10 cellular contexts compared by ENCODE assay signal in the genomic region with DNA sequence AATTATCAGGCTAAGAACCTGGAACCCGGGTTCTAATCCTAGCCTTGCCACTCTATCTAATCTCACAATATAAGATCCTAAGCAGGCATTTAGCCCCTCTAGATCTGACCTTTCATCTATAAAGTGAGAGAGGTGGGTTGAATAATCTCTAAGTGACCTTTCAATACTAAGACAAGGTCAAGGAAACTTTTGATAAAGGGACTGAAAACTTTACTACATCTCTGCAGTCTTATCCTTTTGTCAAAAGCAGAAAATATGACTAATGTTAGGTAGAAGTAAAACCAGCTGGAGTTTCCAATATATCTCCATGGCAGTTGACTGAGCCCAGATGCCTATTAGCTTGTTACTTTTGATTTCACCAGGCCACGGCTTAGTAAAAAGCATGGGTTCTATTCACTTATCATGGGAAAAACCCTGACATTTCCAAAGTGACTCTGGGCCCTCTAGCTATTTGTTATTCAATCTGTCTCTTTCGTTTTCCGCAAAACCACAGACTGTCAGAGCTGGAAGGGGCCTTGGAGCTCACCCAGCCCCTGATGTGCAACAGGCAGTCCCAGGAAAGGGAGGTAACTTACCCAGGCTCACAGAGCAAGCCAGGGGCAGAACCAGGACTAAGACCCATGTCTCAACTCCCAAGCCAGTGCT.
DNase-seq lines count a peak whose midpoint lies in the region; ATAC-seq and TF ChIP-seq lines count a peak whose summit lies in the region.
"Had no signal": no experiment of that assay in that cellular context is flagged by ENCODE, and none has a peak within 500 bp of the region (broad histone marks: within the 10 kb centered on the region; RNA-seq: fewer than 3 reads in every experiment).

No MANE protein-coding gene starts in this region.

- no peaks in the 10 kb centered on the region for H3K9me3 ChIP-seq in smooth muscle cell (replicated peaks; ENCODE audit: low read depth)
- H3K9me3 ChIP-seq: A549 had no signal

- POLR2A ChIA-PET in activated CD4-positive, alpha-beta T cell treated with anti-CD3 and anti-CD28 coated beads for 36 hours (lab: Charles Lee), result interaction anchor here (0.6 to 1.6 kb wide), 4 partner anchors 11 to 164 kb away, joined by 3 to 11 read pairs (median 4); partner anchors contain the start of genes PCF11 and PRCP

- H3K36me3 ChIP-seq in smooth muscle cell (ENCODE audit: low read depth), result no peaks in the 10 kb centered on the region

- no peak for TF ChIP-seq CTCF in smooth muscle cell (IDR thresholded peaks at IDR 0.05; ENCODE audit: borderline replicate concordance, insufficient read depth, poor library complexity, severe bottlenecking)

- DNase-seq in activated CD4-positive, alpha-beta T cell treated with anti-CD3 and anti-CD28 coated beads for 36 hours, result peak; percentile 45
- DNase-seq in activated CD4-positive, alpha-beta T cell treated with anti-CD3 and anti-CD28 coated beads for 1 hour, result no peak
- no peak for DNase-seq in caudate nucleus (lab: John Stamatoyannopoulos, UW)
- no peak for DNase-seq in smooth muscle cell (lab: John Stamatoyannopoulos, UW; ENCODE audit: unreplicated experiment)
- DNase-seq in GOT3 (lab: John Stamatoyannopoulos, UW), result no peak
- no peak for DNase-seq in SW 1271 (lab: John Stamatoyannopoulos, UW)

- H3K36me3 Mint-ChIP-seq in activated CD4-positive, alpha-beta T cell treated with anti-CD3 and anti-CD28 coated beads for 36 hours (ENCODE audit: low read depth), result peaks cover 16% of the 10 kb centered on the region

- intact Hi-C loops in activated CD4-positive, alpha-beta T cell treated with anti-CD3 and anti-CD28 coated beads for 36 hours (cut with DNase I, micrococcal nuclease), result loop anchor here (1.0 to 5.0 kb wide), 6 partner anchors 9 to 75 kb away; partner anchors contain the start of gene RAB30 (in 2 of the 2)

- H3K9ac ChIP-seq in smooth muscle cell (ENCODE audit: low read depth), result no peak overlapping the region
- H3K9ac ChIP-seq: parathyroid adenoma had no signal

- 12% methylated on average over 4 of the region's 4 CpGs for WGBS in smooth muscle cell (ENCODE audit: low lambda C conversion rate)

- peaks cover 61% of the 10 kb centered on the region for H3K4me1 Mint-ChIP-seq in activated CD4-positive, alpha-beta T cell treated with anti-CD3 and anti-CD28 coated beads for 36 hours

- peaks cover 11% of the 10 kb centered on the region for H3K79me2 ChIP-seq in smooth muscle cell (ENCODE audit: low read depth)
- H3K79me2 ChIP-seq: parathyroid adenoma had no signal

- no peak overlapping the region for H3K4me3 ChIP-seq in smooth muscle cell
- H3K4me3 ChIP-seq: A549 had no signal

- peak; percentile 79 for ATAC-seq in activated CD4-positive, alpha-beta T cell treated with anti-CD3 and anti-CD28 coated beads for 36 hours
- ATAC-seq in HG03095 (IDR thresholded peaks at IDR 0.05; ENCODE audit: unreplicated experiment) (peak; percentile 38), GM18873 (IDR thresholded peaks at IDR 0.05; ENCODE audit: low FRiP score, unreplicated experiment) (no peak)
- ATAC-seq: A549 had no signal

- H3K4me2 ChIP-seq in smooth muscle cell, result peak overlapping the region; percentile 11
- H3K4me2 ChIP-seq: A549 had no signal

- H3K9me3 Mint-ChIP-seq in activated CD4-positive, alpha-beta T cell treated with anti-CD3 and anti-CD28 coated beads for 36 hours (ENCODE audit: low read depth), result no peaks in the 10 kb centered on the region

- no peaks in the 10 kb centered on the region for H3K27me3 Mint-ChIP-seq in activated CD4-positive, alpha-beta T cell treated with anti-CD3 and anti-CD28 coated beads for 36 hours

- H3K27ac Mint-ChIP-seq in activated CD4-positive, alpha-beta T cell treated with anti-CD3 and anti-CD28 coated beads for 36 hours, result peak overlapping the region; percentile 84

- H3K4me1 ChIP-seq in smooth muscle cell (ENCODE audit: low read depth), result peaks cover 16% of the 10 kb centered on the region
- H3K4me1 ChIP-seq: A549, parathyroid adenoma had no signal

- H3F3A ChIP-seq in smooth muscle cell (ENCODE audit: low read depth), result peaks cover 19% of the 10 kb centered on the region

- peak overlapping the region; percentile 3 for H3K27ac ChIP-seq in caudate nucleus (ENCODE audit: low read depth, low read length)
- peak overlapping the region; percentile 61 for H3K27ac ChIP-seq in smooth muscle cell (ENCODE audit: low read depth)
- H3K27ac ChIP-seq: A549, parathyroid adenoma had no signal

- CTCF ChIA-PET in activated CD4-positive, alpha-beta T cell treated with anti-CD3 and anti-CD28 coated beads for 36 hours (lab: Charles Lee), result interaction anchor here (0.9 to 1.6 kb wide), 8 partner anchors 10 to 253 kb away, joined by 3 to 10 read pairs (median 5); no protein-coding TSS in a partner anchor

- no peak overlapping the region for H2AFZ ChIP-seq in smooth muscle cell (ENCODE audit: low read depth)
- H2AFZ ChIP-seq: parathyroid adenoma had no signal

- no peak overlapping the region for H3K4me3 Mint-ChIP-seq in activated CD4-positive, alpha-beta T cell treated with anti-CD3 and anti-CD28 coated beads for 36 hours

- no peaks in the 10 kb centered on the region for H3K27me3 ChIP-seq in smooth muscle cell (ENCODE audit: low read depth)

- H4K20me1 ChIP-seq in smooth muscle cell (ENCODE audit: low read depth), result peaks cover 33% of the 10 kb centered on the region
